Comparison of ENCODE assay signal across 8 cellular contexts in genomic region chr6:692356-692851, GRCh38. TPM values are rescaled to one million over a fixed set of nuclear protein-coding genes. Genes with fewer than 3 reads are reported as not detected.
DNase-seq lines count a peak whose midpoint lies in the region; TF ChIP-seq lines count a peak whose summit lies in the region.

No MANE protein-coding gene starts in this region.

- H3K27ac ChIP-seq in HEK293 (ENCODE audit: extremely low read depth, low read depth, low read length) (peak overlapping the region; percentile 92), WERI-Rb-1 (peak overlapping the region; percentile 87)

- peaks cover 11% of the 10 kb centered on the region for H3K4me1 ChIP-seq in HEK293 (ENCODE audit: control insufficient read depth, insufficient read depth, low read length)

- peak overlapping the region; percentile 92 for H3K4me3 ChIP-seq in GM12865 (ENCODE audit: low read depth, low read length)
- peak overlapping the region; percentile 67 for H3K4me3 ChIP-seq in HEK293 (ENCODE audit: low read depth, low read length)
- peak overlapping the region; percentile 77 for H3K4me3 ChIP-seq in MG63
- H3K4me3 ChIP-seq in WERI-Rb-1 (ENCODE audit: low read depth, low read length): peak overlapping the region; percentile 83
- H3K4me3 ChIP-seq in kidney epithelial cell (ENCODE audit: low read depth, low read length): peak overlapping the region; percentile 88

- H3K27me3 ChIP-seq in MG63 (no peaks in the 10 kb centered on the region), WERI-Rb-1 (ENCODE audit: insufficient read depth, low read depth, severe bottlenecking) (no peaks in the 10 kb centered on the region), kidney epithelial cell (ENCODE audit: control insufficient read depth, insufficient read depth, low read length) (no peaks in the 10 kb centered on the region)

- POLR2A ChIA-PET in HEK293 (lab: Yijun Ruan, JAX): interaction anchor here (0.9 to 2.2 kb wide), 4 partner anchors 9 to 99 kb away, joined by 5 to 30 read pairs (median 12); no protein-coding TSS in a partner anchor

- in situ Hi-C loops in T47D (cut with HindIII; ENCODE audit: low pct_unique_long_range_greater_than_20kb, low sequenced_read_pairs): no loop called here

- H3K9me3 ChIP-seq in HEK293 (ENCODE audit: control insufficient read depth, insufficient read depth, low read depth, low read length): no peaks in the 10 kb centered on the region
- no peaks in the 10 kb centered on the region for H3K9me3 ChIP-seq in MG63
- no peaks in the 10 kb centered on the region for H3K9me3 ChIP-seq in WERI-Rb-1 (ENCODE audit: severe bottlenecking)

- peak; percentile 78 for DNase-seq in GM12865 (ENCODE audit: low read depth)
- DNase-seq in MG63: peak; percentile 52
- DNase-seq in WERI-Rb-1: peak; percentile 70
- peak; percentile 24 to 67 for DNase-seq in T47D (ENCODE audit: low read depth in 1 of 2, low spot score in 1 of 2)
- no peak for DNase-seq in kidney epithelial cell (ENCODE audit: low read depth)
- DNase-seq in stimulated activated CD4-positive, alpha-beta T cell treated with anti-CD3 and anti-CD28 coated beads, Interleukin-15, amount 100 ng/mL, for 48 hours (ENCODE audit: low read depth in 2 of 2): peak; percentile 66 to 71
- no peak for DNase-seq in DMS79 treated with DMSO at 0.1 percent for 48 hours (lab: John Stamatoyannopoulos, UW)

- peaks cover 0 to 11% of the 10 kb centered on the region in 2 experiments; a peak in 1 of 3 replicates for H3K36me3 ChIP-seq in HEK293 (ENCODE audit: control insufficient read depth in 2 of 2, insufficient read depth in 1 of 2, low read length in 2 of 2)
- H3K36me3 ChIP-seq in MG63: no peaks in the 10 kb centered on the region
- peaks cover 17% of the 10 kb centered on the region for H3K36me3 ChIP-seq in WERI-Rb-1
- H3K36me3 ChIP-seq in kidney epithelial cell (ENCODE audit: control insufficient read depth, insufficient read depth, low read length): no peaks in the 10 kb centered on the region

- CTCF ChIA-PET in HEK293 (lab: Yijun Ruan, JAX): interaction anchor here (0.7 to 2.3 kb wide), 6 partner anchors 9 to 504 kb away, joined by 3 to 13 read pairs (median 4); no protein-coding TSS in a partner anchor

- TF ChIP-seq CTCF in GM12865 (IDR thresholded peaks at IDR 0.05; ENCODE audit: insufficient read depth, low read depth, low read length, missing control alignments) (no peak), HEK293 (tag by site-specific recombination; IDR thresholded peaks at IDR 0.05) (no peak), WERI-Rb-1 (IDR thresholded peaks at IDR 0.05; ENCODE audit: low read depth, low read length) (no peak), kidney epithelial cell (IDR thresholded peaks at IDR 0.05; ENCODE audit: insufficient read depth, low read length, poor library complexity, severe bottlenecking) (no peak)

TF ChIP-seq in HEK293, 187 proteins besides CTCF, POLR2A, EP300 and RAD21:
- TF ChIP-seq MZF1 (tag by site-specific recombination; IDR thresholded peaks at IDR 0.05; ENCODE audit: borderline replicate concordance) (peak; percentile 54; the same call in 1 of the 2 replicates), ZNF623 (tag by site-specific recombination; IDR thresholded peaks at IDR 0.05) (peak; percentile 85), ZBTB20 (tag by site-specific recombination; IDR thresholded peaks at IDR 0.05) (peak; percentile 4; the same call in 1 of the 2 replicates), ZBTB26 (tag by site-specific recombination; optimal IDR thresholded peaks at IDR 0.05) (peak; percentile 76), ZNF341 (tag by site-specific recombination; IDR thresholded peaks at IDR 0.05; ENCODE audit: low read depth) (peak; percentile 36; the same call in 1 of the 2 replicates), ZNF561 (tag by site-specific recombination; IDR thresholded peaks at IDR 0.05; ENCODE audit: borderline replicate concordance) (no peak), ZNF768 (tag by site-specific recombination; IDR thresholded peaks at IDR 0.05) (peak; percentile 39; the same call in 1 of the 2 replicates), ZSCAN30 (tag by site-specific recombination; IDR thresholded peaks at IDR 0.05) (0 out of 2 replicates have a peak, but pooled peaks have one; percentile 14), ZNF335 (tag by site-specific recombination; conservative IDR thresholded peaks at IDR 0.05) (peak; percentile 54), ZNF610 (tag by site-specific recombination; IDR thresholded peaks at IDR 0.05; ENCODE audit: borderline replicate concordance) (no peak), ZNF76 (tag by site-specific recombination; IDR thresholded peaks at IDR 0.05; ENCODE audit: borderline replicate concordance, low read depth) (0 out of 2 replicates have a peak, but pooled peaks have one; percentile 14), GLI4 (tag by site-specific recombination; IDR thresholded peaks at IDR 0.05) (peak; percentile 89), ZBTB6 (tag by site-specific recombination; IDR thresholded peaks at IDR 0.05) (peak; percentile 96)
- TF ChIP-seq, protein P1, sequence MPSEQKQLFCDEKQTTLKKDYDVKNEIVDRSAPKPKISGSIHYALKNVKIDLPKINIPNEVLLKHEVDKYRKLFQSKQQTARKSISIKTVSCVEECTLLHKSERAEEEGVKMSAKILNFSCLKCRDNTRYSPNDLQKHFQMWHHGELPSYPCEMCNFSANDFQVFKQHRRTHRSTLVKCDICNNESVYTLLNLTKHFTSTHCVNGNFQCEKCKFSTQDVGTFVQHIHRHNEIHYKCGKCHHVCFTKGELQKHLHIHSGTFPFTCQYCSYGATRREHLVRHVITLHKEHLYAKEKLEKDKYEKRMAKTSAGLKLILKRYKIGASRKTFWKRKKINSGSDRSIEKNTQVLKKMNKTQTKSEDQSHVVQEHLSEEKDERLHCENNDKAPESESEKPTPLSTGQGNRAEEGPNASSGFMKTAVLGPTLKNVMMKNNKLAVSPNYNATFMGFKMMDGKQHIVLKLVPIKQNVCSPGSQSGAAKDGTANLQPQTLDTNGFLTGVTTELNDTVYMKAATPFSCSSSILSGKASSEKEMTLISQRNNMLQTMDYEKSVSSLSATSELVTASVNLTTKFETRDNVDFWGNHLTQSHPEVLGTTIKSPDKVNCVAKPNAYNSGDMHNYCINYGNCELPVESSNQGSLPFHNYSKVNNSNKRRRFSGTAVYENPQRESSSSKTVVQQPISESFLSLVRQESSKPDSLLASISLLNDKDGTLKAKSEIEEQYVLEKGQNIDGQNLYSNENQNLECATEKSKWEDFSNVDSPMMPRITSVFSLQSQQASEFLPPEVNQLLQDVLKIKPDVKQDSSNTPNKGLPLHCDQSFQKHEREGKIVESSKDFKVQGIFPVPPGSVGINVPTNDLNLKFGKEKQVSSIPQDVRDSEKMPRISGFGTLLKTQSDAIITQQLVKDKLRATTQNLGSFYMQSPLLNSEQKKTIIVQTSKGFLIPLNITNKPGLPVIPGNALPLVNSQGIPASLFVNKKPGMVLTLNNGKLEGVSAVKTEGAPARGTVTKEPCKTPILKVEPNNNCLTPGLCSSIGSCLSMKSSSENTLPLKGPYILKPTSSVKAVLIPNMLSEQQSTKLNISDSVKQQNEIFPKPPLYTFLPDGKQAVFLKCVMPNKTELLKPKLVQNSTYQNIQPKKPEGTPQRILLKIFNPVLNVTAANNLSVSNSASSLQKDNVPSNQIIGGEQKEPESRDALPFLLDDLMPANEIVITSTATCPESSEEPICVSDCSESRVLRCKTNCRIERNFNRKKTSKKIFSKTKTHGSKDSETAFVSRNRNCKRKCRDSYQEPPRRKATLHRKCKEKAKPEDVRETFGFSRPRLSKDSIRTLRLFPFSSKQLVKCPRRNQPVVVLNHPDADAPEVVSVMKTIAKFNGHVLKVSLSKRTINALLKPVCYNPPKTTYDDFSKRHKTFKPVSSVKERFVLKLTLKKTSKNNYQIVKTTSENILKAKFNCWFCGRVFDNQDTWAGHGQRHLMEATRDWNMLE (tag by site-specific recombination; conservative IDR thresholded peaks at IDR 0.05; ENCODE audit: low read depth): no peak

RNA-seq across cellular contexts. Expression of gene EXOC2, which starts 0.5 kb away (rescaled TPM):
- total RNA-seq in MG63 (2014; rRNA removed; shearing (Covaris generic); ENCODE audit: low replicate concordance): 16.9 and 19.7 TPM in 2 replicates
- 32.5 and 35.3 TPM in 2 replicates for total RNA-seq in kidney epithelial cell

RNA-seq across cellular contexts. Expression of gene HUS1B, which starts 35.5 kb away (rescaled TPM):
- total RNA-seq in MG63 (2014; rRNA removed; shearing (Covaris generic); ENCODE audit: low replicate concordance): 0.22 TPM in 1 of 2 replicates, not detected in the other
- total RNA-seq in kidney epithelial cell: not detected in 2 replicates

Comparison
In these comparisons a context has a peak if more than half of its experiments do, and no peak if none do; other contexts are left out.
1. DNase-seq: peak in GM12865 (single experiment), MG63 (single experiment), WERI-Rb-1 (single experiment), T47D (2 of 2) and stimulated activated CD4-positive, alpha-beta T cell treated with anti-CD3 and anti-CD28 coated beads, Interleukin-15, amount 100 ng/mL, for 48 hours (2 of 2); none in kidney epithelial cell (single experiment) and DMS79 treated with DMSO at 0.1 percent for 48 hours (single experiment).
2. Peak in every context shown above with its lines, with median percentiles within 50 percentile points of each other: H3K4me3 ChIP-seq.